ENCODE assay signal across 30 cellular contexts in the genomic region with DNA sequence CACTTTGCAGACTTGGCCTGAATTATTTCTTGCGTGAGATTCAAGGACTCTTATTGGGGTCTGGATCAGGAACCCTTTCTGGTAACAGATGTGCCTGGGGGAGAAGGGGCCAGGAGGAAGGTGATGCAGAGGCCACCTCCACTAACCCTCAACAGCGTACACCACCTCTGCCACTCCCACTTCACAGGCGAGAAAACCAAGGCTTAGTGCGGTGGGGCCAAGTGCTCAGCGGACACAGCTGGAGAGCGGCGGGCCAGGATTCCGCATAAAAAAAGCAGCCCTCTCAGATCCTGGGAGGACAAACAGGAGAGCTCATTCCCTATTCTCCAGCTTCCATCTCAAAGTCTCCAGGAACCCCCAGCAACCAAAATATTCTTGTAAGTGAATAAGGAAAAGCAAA.
"Had no signal": no experiment of that assay in that cellular context is flagged by ENCODE, and none has a peak within 500 bp of the region (broad histone marks: within the 10 kb centered on the region; RNA-seq: fewer than 3 reads in every experiment).

No MANE protein-coding gene starts in this region.

- H3K4me3 ChIP-seq: cardiac muscle cell, MG63, SK-N-MC had no signal

- H3K9me3 Mint-ChIP-seq: activated CD4-positive, alpha-beta T cell treated with anti-CD3 and anti-CD28 coated beads, Interleukin-2, amount 10 ng/mL, durations not matched to agents 24 days and 14 days; activated T-helper 17 cell treated with anti-CD3 and anti-CD28 coated beads, Interleukin-2, amount 50 U/mL, for 72 hours had no signal

- H3K4me3 Mint-ChIP-seq: activated B cell treated with CpG ODN at 0.5 μM for 24 hours; activated CD4-positive, alpha-beta T cell treated with anti-CD3 and anti-CD28 coated beads, Interleukin-2, amount 10 ng/mL, durations not matched to agents 24 days and 14 days; activated CD8-positive, alpha-beta memory T cell treated with anti-CD3 and anti-CD28 coated beads, Interleukin-2, amount 10 ng/mL, durations not matched to agents 7 days and 5 days; activated naive CD4-positive, alpha-beta T cell treated with anti-CD3 and anti-CD28 coated beads for 36 hours; activated naive CD8-positive, alpha-beta T cell; activated T-helper 17 cell treated with anti-CD3 and anti-CD28 coated beads, Interleukin-2, amount 50 U/mL, for 72 hours; T-cell had no signal

- H3K36me3 ChIP-seq: brain microvascular endothelial cell, cardiac muscle cell, MG63 had no signal

- H3K27me3 ChIP-seq: brain microvascular endothelial cell, cardiac muscle cell, MG63 had no signal

- H3K4me1 Mint-ChIP-seq: activated T-helper 17 cell treated with anti-CD3 and anti-CD28 coated beads, Interleukin-2, amount 50 U/mL, for 72 hours had no signal

- H3K27ac Mint-ChIP-seq: activated B cell treated with CpG ODN at 0.5 μM for 24 hours; activated CD4-positive, alpha-beta T cell treated with anti-CD3 and anti-CD28 coated beads, Interleukin-2, amount 10 ng/mL, durations not matched to agents 24 days and 14 days; activated CD8-positive, alpha-beta memory T cell treated with anti-CD3 and anti-CD28 coated beads, Interleukin-2, amount 10 ng/mL, durations not matched to agents 7 days and 5 days; activated naive CD4-positive, alpha-beta T cell treated with anti-CD3 and anti-CD28 coated beads for 36 hours; activated naive CD8-positive, alpha-beta T cell; activated T-helper 17 cell treated with anti-CD3 and anti-CD28 coated beads, Interleukin-2, amount 50 U/mL, for 72 hours; T-cell had no signal

- H3K27ac ChIP-seq: brain microvascular endothelial cell, cardiac muscle cell, SK-N-MC had no signal

- H3K36me3 Mint-ChIP-seq: activated naive CD8-positive, alpha-beta T cell; T-cell had no signal

- DNase-seq: activated B cell treated with CpG ODN at 0.5 μM for 24 hours; activated CD4-positive, alpha-beta T cell treated with anti-CD3 and anti-CD28 coated beads for 1 hour; activated CD4-positive, alpha-beta T cell treated with anti-CD3 and anti-CD28 coated beads, Interleukin-2, amount 10 ng/mL, durations not matched to agents 24 days and 14 days; activated CD4-positive, alpha-beta T cell treated with anti-CD3 and anti-CD28 coated beads, Interleukin-2, amount 50 U/mL, for 48 hours; activated CD8-positive, alpha-beta memory T cell treated with anti-CD3 and anti-CD28 coated beads, Interleukin-2, amount 10 ng/mL, durations not matched to agents 7 days and 5 days; activated gamma-delta T cell; activated naive CD4-positive, alpha-beta T cell treated with anti-CD3 and anti-CD28 coated beads for 36 hours; activated T-cell treated with anti-CD3 and anti-CD28 coated beads, Interleukin-2, amount 50 U/mL, for 48 hours; amygdala; brain microvascular endothelial cell; cerebellar nuclear complex; MG63; MV-4-11; NCI-H1092 treated with DMSO at 0.1 percent for 48 hours; NCI-H1417 treated with DMSO at 0.1 percent for 48 hours; NCI-H1694; NCI-H2029; NCI-H2107; NCI-H2171 treated with DMSO at 0.1 percent for 48 hours; NCI-H226; NCI-H526; NCI-H774; T-cell; T-helper 2 cell; T1000 had no signal

- H3K27me3 Mint-ChIP-seq: activated B cell treated with CpG ODN at 0.5 μM for 24 hours; activated CD4-positive, alpha-beta T cell treated with anti-CD3 and anti-CD28 coated beads, Interleukin-2, amount 10 ng/mL, durations not matched to agents 24 days and 14 days; activated CD8-positive, alpha-beta memory T cell treated with anti-CD3 and anti-CD28 coated beads, Interleukin-2, amount 10 ng/mL, durations not matched to agents 7 days and 5 days; activated naive CD8-positive, alpha-beta T cell; activated T-helper 17 cell treated with anti-CD3 and anti-CD28 coated beads, Interleukin-2, amount 50 U/mL, for 72 hours; T-cell had no signal

- FAIRE-seq: TTC549 had no signal
